1 cellular context compared by ENCODE assay signal in genomic region chr6:154555075-154555677, GRCh38.
TF ChIP-seq lines count a peak whose summit lies in the region.

No MANE protein-coding gene starts in this region.

TF ChIP-seq in HEK293, 187 proteins besides CTCF, POLR2A, EP300 and RAD21 (continued from another document and continues in another):
- no peak for TF ChIP-seq ZNF623 (tag by site-specific recombination; IDR thresholded peaks at IDR 0.05)
- TF ChIP-seq ZNF423 (tag by site-specific recombination; IDR thresholded peaks at IDR 0.05) = no peak
- TF ChIP-seq MYNN (tag by site-specific recombination; IDR thresholded peaks at IDR 0.05; ENCODE audit: borderline replicate concordance) = 0 out of 2 replicates have a peak, but pooled peaks have one; percentile 8
- no peak for TF ChIP-seq ZNF350 (tag by site-specific recombination; IDR thresholded peaks at IDR 0.05)
- TF ChIP-seq, protein P1, sequence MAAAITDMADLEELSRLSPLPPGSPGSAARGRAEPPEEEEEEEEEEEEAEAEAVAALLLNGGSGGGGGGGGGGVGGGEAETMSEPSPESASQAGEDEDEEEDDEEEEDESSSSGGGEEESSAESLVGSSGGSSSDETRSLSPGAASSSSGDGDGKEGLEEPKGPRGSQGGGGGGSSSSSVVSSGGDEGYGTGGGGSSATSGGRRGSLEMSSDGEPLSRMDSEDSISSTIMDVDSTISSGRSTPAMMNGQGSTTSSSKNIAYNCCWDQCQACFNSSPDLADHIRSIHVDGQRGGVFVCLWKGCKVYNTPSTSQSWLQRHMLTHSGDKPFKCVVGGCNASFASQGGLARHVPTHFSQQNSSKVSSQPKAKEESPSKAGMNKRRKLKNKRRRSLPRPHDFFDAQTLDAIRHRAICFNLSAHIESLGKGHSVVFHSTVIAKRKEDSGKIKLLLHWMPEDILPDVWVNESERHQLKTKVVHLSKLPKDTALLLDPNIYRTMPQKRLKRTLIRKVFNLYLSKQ (tag by site-specific recombination; IDR thresholded peaks at IDR 0.05; ENCODE audit: borderline replicate concordance) = no peak
- TF ChIP-seq FEZF1 (tag by site-specific recombination; IDR thresholded peaks at IDR 0.05) = peak; percentile 87
- TF ChIP-seq ZBTB48 (tag by site-specific recombination; IDR thresholded peaks at IDR 0.05) = 0 out of 2 replicates have a peak, but pooled peaks have one; percentile 20
- peak; percentile 60; the same call in 1 of the 2 replicates for TF ChIP-seq ZNF184 (tag by site-specific recombination; IDR thresholded peaks at IDR 0.05)
- TF ChIP-seq ZNF600 (tag by site-specific recombination; IDR thresholded peaks at IDR 0.05) = peak; percentile 84
- TF ChIP-seq ZNF558 (tag by site-specific recombination; IDR thresholded peaks at IDR 0.05) = peak; percentile 76; the same call in 1 of the 2 replicates
- peak; percentile 52; the same call in 1 of the 2 replicates for TF ChIP-seq ZNF501 (tag by site-specific recombination; IDR thresholded peaks at IDR 0.05)
- peak; percentile 61 for TF ChIP-seq ZNF10 (tag by site-specific recombination; IDR thresholded peaks at IDR 0.05)
- TF ChIP-seq ZNF580 (tag by site-specific recombination; IDR thresholded peaks at IDR 0.05) = 0 out of 2 replicates have a peak, but pooled peaks have one; percentile 30
- no peak for TF ChIP-seq ZNF37A (tag by site-specific recombination; IDR thresholded peaks at IDR 0.05)
- TF ChIP-seq ZSCAN30 (tag by site-specific recombination; IDR thresholded peaks at IDR 0.05) = peak; percentile 77
- TF ChIP-seq ZFP37 (tag by site-specific recombination; IDR thresholded peaks at IDR 0.05) = 0 out of 2 replicates have a peak, but pooled peaks have one; percentile 33
- TF ChIP-seq HOXA7 (CRISPR knock-in tag; IDR thresholded peaks at IDR 0.05; ENCODE audit: borderline replicate concordance) = no peak
- no peak for TF ChIP-seq ZNF610 (tag by site-specific recombination; IDR thresholded peaks at IDR 0.05; ENCODE audit: borderline replicate concordance)
- TF ChIP-seq ZIC2 (tag by site-specific recombination; IDR thresholded peaks at IDR 0.05) = peak; percentile 72
- TF ChIP-seq ZNF692 (tag by site-specific recombination; IDR thresholded peaks at IDR 0.05) = peak; percentile 53; the same call in 1 of the 2 replicates
- TF ChIP-seq ZBTB17 (tag by site-specific recombination; IDR thresholded peaks at IDR 0.05) = peak; percentile 59
- TF ChIP-seq ZNF114 (tag by site-specific recombination; IDR thresholded peaks at IDR 0.05) = no peak
- TF ChIP-seq ZBTB8A (tag by site-specific recombination; IDR thresholded peaks at IDR 0.05) = peak; percentile 49
- peak; percentile 88 for TF ChIP-seq ZNF639 (tag by site-specific recombination; IDR thresholded peaks at IDR 0.05)
- TF ChIP-seq TRIM28 (IDR thresholded peaks at IDR 0.05; ENCODE audit: borderline replicate concordance, low read length) = peak; percentile 51
- 0 out of 2 replicates have a peak, but pooled peaks have one; percentile 43 for TF ChIP-seq ZSCAN23 (tag by site-specific recombination; IDR thresholded peaks at IDR 0.05)
- no peak for TF ChIP-seq ZNF707 (tag by site-specific recombination; IDR thresholded peaks at IDR 0.05)
- TF ChIP-seq, protein P2, sequence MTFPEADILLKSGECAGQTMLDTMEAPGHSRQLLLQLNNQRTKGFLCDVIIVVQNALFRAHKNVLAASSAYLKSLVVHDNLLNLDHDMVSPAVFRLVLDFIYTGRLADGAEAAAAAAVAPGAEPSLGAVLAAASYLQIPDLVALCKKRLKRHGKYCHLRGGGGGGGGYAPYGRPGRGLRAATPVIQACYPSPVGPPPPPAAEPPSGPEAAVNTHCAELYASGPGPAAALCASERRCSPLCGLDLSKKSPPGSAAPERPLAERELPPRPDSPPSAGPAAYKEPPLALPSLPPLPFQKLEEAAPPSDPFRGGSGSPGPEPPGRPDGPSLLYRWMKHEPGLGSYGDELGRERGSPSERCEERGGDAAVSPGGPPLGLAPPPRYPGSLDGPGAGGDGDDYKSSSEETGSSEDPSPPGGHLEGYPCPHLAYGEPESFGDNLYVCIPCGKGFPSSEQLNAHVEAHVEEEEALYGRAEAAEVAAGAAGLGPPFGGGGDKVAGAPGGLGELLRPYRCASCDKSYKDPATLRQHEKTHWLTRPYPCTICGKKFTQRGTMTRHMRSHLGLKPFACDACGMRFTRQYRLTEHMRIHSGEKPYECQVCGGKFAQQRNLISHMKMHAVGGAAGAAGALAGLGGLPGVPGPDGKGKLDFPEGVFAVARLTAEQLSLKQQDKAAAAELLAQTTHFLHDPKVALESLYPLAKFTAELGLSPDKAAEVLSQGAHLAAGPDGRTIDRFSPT (tag by site-specific recombination; IDR thresholded peaks at IDR 0.05) = 0 out of 2 replicates have a peak, but pooled peaks have one; percentile 54
- TF ChIP-seq, protein P3, sequence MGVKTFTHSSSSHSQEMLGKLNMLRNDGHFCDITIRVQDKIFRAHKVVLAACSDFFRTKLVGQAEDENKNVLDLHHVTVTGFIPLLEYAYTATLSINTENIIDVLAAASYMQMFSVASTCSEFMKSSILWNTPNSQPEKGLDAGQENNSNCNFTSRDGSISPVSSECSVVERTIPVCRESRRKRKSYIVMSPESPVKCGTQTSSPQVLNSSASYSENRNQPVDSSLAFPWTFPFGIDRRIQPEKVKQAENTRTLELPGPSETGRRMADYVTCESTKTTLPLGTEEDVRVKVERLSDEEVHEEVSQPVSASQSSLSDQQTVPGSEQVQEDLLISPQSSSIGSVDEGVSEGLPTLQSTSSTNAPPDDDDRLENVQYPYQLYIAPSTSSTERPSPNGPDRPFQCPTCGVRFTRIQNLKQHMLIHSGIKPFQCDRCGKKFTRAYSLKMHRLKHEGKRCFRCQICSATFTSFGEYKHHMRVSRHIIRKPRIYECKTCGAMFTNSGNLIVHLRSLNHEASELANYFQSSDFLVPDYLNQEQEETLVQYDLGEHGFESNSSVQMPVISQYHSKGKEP (tag by site-specific recombination; IDR thresholded peaks at IDR 0.05) = peak; percentile 13; the same call in 1 of the 2 replicates
- peak; percentile 96 for TF ChIP-seq WT1 (tag by site-specific recombination; IDR thresholded peaks at IDR 0.05)
- peak; percentile 60; the same call in 1 of the 2 replicates for TF ChIP-seq MZF1 (tag by site-specific recombination; IDR thresholded peaks at IDR 0.05; ENCODE audit: borderline replicate concordance)
- TF ChIP-seq PATZ1 (tag by site-specific recombination; IDR thresholded peaks at IDR 0.05) = peak; percentile 6; the same call in 1 of the 2 replicates
- TF ChIP-seq ZBTB20 (tag by site-specific recombination; IDR thresholded peaks at IDR 0.05) = peak; percentile 75
- TF ChIP-seq, protein P4, sequence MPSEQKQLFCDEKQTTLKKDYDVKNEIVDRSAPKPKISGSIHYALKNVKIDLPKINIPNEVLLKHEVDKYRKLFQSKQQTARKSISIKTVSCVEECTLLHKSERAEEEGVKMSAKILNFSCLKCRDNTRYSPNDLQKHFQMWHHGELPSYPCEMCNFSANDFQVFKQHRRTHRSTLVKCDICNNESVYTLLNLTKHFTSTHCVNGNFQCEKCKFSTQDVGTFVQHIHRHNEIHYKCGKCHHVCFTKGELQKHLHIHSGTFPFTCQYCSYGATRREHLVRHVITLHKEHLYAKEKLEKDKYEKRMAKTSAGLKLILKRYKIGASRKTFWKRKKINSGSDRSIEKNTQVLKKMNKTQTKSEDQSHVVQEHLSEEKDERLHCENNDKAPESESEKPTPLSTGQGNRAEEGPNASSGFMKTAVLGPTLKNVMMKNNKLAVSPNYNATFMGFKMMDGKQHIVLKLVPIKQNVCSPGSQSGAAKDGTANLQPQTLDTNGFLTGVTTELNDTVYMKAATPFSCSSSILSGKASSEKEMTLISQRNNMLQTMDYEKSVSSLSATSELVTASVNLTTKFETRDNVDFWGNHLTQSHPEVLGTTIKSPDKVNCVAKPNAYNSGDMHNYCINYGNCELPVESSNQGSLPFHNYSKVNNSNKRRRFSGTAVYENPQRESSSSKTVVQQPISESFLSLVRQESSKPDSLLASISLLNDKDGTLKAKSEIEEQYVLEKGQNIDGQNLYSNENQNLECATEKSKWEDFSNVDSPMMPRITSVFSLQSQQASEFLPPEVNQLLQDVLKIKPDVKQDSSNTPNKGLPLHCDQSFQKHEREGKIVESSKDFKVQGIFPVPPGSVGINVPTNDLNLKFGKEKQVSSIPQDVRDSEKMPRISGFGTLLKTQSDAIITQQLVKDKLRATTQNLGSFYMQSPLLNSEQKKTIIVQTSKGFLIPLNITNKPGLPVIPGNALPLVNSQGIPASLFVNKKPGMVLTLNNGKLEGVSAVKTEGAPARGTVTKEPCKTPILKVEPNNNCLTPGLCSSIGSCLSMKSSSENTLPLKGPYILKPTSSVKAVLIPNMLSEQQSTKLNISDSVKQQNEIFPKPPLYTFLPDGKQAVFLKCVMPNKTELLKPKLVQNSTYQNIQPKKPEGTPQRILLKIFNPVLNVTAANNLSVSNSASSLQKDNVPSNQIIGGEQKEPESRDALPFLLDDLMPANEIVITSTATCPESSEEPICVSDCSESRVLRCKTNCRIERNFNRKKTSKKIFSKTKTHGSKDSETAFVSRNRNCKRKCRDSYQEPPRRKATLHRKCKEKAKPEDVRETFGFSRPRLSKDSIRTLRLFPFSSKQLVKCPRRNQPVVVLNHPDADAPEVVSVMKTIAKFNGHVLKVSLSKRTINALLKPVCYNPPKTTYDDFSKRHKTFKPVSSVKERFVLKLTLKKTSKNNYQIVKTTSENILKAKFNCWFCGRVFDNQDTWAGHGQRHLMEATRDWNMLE (tag by site-specific recombination; conservative IDR thresholded peaks at IDR 0.05; ENCODE audit: low read depth) = peak; percentile 18; the same call in 1 of the 2 replicates
- TF ChIP-seq ZNF660 (tag by site-specific recombination; IDR thresholded peaks at IDR 0.05) = peak; percentile 27; the same call in 1 of the 2 replicates
- TF ChIP-seq, protein P5, sequence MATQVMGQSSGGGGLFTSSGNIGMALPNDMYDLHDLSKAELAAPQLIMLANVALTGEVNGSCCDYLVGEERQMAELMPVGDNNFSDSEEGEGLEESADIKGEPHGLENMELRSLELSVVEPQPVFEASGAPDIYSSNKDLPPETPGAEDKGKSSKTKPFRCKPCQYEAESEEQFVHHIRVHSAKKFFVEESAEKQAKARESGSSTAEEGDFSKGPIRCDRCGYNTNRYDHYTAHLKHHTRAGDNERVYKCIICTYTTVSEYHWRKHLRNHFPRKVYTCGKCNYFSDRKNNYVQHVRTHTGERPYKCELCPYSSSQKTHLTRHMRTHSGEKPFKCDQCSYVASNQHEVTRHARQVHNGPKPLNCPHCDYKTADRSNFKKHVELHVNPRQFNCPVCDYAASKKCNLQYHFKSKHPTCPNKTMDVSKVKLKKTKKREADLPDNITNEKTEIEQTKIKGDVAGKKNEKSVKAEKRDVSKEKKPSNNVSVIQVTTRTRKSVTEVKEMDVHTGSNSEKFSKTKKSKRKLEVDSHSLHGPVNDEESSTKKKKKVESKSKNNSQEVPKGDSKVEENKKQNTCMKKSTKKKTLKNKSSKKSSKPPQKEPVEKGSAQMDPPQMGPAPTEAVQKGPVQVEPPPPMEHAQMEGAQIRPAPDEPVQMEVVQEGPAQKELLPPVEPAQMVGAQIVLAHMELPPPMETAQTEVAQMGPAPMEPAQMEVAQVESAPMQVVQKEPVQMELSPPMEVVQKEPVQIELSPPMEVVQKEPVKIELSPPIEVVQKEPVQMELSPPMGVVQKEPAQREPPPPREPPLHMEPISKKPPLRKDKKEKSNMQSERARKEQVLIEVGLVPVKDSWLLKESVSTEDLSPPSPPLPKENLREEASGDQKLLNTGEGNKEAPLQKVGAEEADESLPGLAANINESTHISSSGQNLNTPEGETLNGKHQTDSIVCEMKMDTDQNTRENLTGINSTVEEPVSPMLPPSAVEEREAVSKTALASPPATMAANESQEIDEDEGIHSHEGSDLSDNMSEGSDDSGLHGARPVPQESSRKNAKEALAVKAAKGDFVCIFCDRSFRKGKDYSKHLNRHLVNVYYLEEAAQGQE (tag by site-specific recombination; IDR thresholded peaks at IDR 0.05) = no peak
- peak; percentile 74; the same call in 1 of the 2 replicates for TF ChIP-seq ZNF2 (tag by site-specific recombination; IDR thresholded peaks at IDR 0.05)
- peak; percentile 65 for TF ChIP-seq KLF8 (tag by site-specific recombination; IDR thresholded peaks at IDR 0.05)
- no peak for TF ChIP-seq ZNF23 (tag by site-specific recombination; IDR thresholded peaks at IDR 0.05; ENCODE audit: borderline replicate concordance)
- peak; percentile 83; the same call in 1 of the 2 replicates for TF ChIP-seq ZNF391 (tag by site-specific recombination; IDR thresholded peaks at IDR 0.05; ENCODE audit: borderline replicate concordance, low read depth)
- peak; percentile 82 for TF ChIP-seq ZBTB21 (tag by site-specific recombination; IDR thresholded peaks at IDR 0.05)
- peak; percentile 93 for TF ChIP-seq HOXD13 (CRISPR knock-in tag; IDR thresholded peaks at IDR 0.05; ENCODE audit: borderline replicate concordance)
